ENCODE assay signal across 26 cellular contexts in genomic region chr19:23222998-23223652, GRCh38. TPM values are rescaled to one million over a fixed set of nuclear protein-coding genes. Genes with fewer than 3 reads are reported as not detected.
A peak's percentile ranks its signal among the peaks of the same experiment; 100 is the strongest.
DNase-seq lines count a peak whose midpoint lies in the region; TF ChIP-seq lines count a peak whose summit lies in the region.
"Had no signal": no experiment of that assay in that cellular context is flagged by ENCODE, and none has a peak within 500 bp of the region (broad histone marks: within the 10 kb centered on the region; RNA-seq: fewer than 3 reads in every experiment).

No MANE protein-coding gene starts in this region.

- peak; percentile 6 for DNase-seq in NCI-H748 (lab: John Stamatoyannopoulos, UW; ENCODE audit: unreplicated experiment)
- no peak for DNase-seq in NCI-H748 treated with DMSO at 0.1 percent for 48 hours (lab: John Stamatoyannopoulos, UW)
- DNase-seq in mammary epithelial cell: peak; percentile 2
- DNase-seq in neural progenitor cell (ENCODE audit: low spot score): no peak
- no peak for DNase-seq in cardiac septum (ENCODE audit: low spot score)
- no peak for DNase-seq in NCI-H2227 (lab: John Stamatoyannopoulos, UW; ENCODE audit: unreplicated experiment)
- no peak for DNase-seq in NCI-H187 treated with DMSO at 0.1 percent for 48 hours (lab: John Stamatoyannopoulos, UW)
- DNase-seq: activated CD4-positive, alpha-beta memory T cell treated with anti-CD3 and anti-CD28 coated beads, Interleukin-2, amount 10 ng/mL, durations not matched to agents 7 days and 5 days; activated effector memory CD4-positive, alpha-beta T cell treated with Interleukin-2 at 50 U/mL for 16 hours; Calu3; effector CD8-positive, alpha-beta T cell; EL; foreskin melanocyte; Karpas-422; naive B cell; NCI-H1930; NCI-H226; occipital lobe; PC-9; SHP77; stimulated activated CD4-positive, alpha-beta T cell treated with anti-CD3 and anti-CD28 coated beads, Interleukin-2, amount 100 ng/mL, for 48 hours; T-helper 9 cell had no signal

- no peak overlapping the region for H3K27ac Mint-ChIP-seq in neural progenitor cell
- H3K27ac Mint-ChIP-seq: activated CD4-positive, alpha-beta memory T cell treated with anti-CD3 and anti-CD28 coated beads, Interleukin-2, amount 10 ng/mL, durations not matched to agents 7 days and 5 days; B cell; stimulated activated effector memory CD8-positive, alpha-beta T cell treated with anti-CD3 and anti-CD28 coated beads, Interleukin-12 subunit alpha, Interleukin-12 subunit beta, amount 100 ng/mL, for 72 hours had no signal

- in situ Hi-C loops in mammary epithelial cell (cut with MboI; ENCODE audit: low sequenced_read_pairs in 2 of 2): no loop called here

- H3K27ac ChIP-seq in mammary epithelial cell (ENCODE audit: insufficient read depth, low read depth, low read length) (no peak overlapping the region), neural progenitor cell (no peak overlapping the region)
- H3K27ac ChIP-seq: PC-9, skin epidermis had no signal

- dilution Hi-C loops in mammary epithelial cell (cut with HindIII; ENCODE audit: low sequenced_read_pairs): no loop called here

- TF ChIP-seq CTCF in mammary epithelial cell (conservative IDR thresholded peaks at IDR 0.05 in 1 of 2, IDR thresholded peaks at IDR 0.05 in 1 of 2; ENCODE audit: extremely low read depth in 1 of 2, insufficient read depth in 1 of 2, low read depth in 1 of 2, low read length in 2 of 2) (no peak), neural progenitor cell (IDR thresholded peaks at IDR 0.05) (no peak)

- intact Hi-C loops in mammary epithelial cell (cut with micrococcal nuclease): no loop called here
- intact Hi-C loops in cardiac septum (cut with DNase I): no loop called here

- peaks cover 83% of the 10 kb centered on the region for H3K9me3 Mint-ChIP-seq in neural progenitor cell

- H3K9ac ChIP-seq in mammary epithelial cell (ENCODE audit: insufficient read depth, low read length) (no peak overlapping the region), neural progenitor cell (no peak overlapping the region)

- H3K4me1 Mint-ChIP-seq in neural progenitor cell: no peaks in the 10 kb centered on the region
- H3K4me1 Mint-ChIP-seq: activated CD4-positive, alpha-beta memory T cell treated with anti-CD3 and anti-CD28 coated beads, Interleukin-2, amount 10 ng/mL, durations not matched to agents 7 days and 5 days; B cell; stimulated activated effector memory CD8-positive, alpha-beta T cell treated with anti-CD3 and anti-CD28 coated beads, Interleukin-12 subunit alpha, Interleukin-12 subunit beta, amount 100 ng/mL, for 72 hours had no signal

- no peak for TF ChIP-seq EP300 in Ishikawa (IDR thresholded peaks at IDR 0.05; ENCODE audit: borderline replicate concordance)

- WGBS in mammary epithelial cell (ENCODE audit: low coverage, missing lambda C conversion rate): 78% methylated on average over 3 of the region's 3 CpGs

- H3K36me3 Mint-ChIP-seq in neural progenitor cell: peaks cover 68% of the 10 kb centered on the region

- no peak for TF ChIP-seq RAD21 in Ishikawa (IDR thresholded peaks at IDR 0.05; ENCODE audit: low read depth)

- H3K79me2 ChIP-seq in mammary epithelial cell (ENCODE audit: insufficient read depth, low read length) (no peaks in the 10 kb centered on the region), neural progenitor cell (ENCODE audit: low read depth) (peaks cover 30% of the 10 kb centered on the region)

- peaks cover 8% of the 10 kb centered on the region for H3K36me3 ChIP-seq in mammary epithelial cell (ENCODE audit: insufficient read depth, low read length)
- peaks cover 80% of the 10 kb centered on the region for H3K36me3 ChIP-seq in neural progenitor cell

- peaks cover 2% of the 10 kb centered on the region for H3F3A ChIP-seq in neural progenitor cell (ENCODE audit: low read depth)

- no peaks in the 10 kb centered on the region for H4K20me1 ChIP-seq in mammary epithelial cell (ENCODE audit: insufficient read depth, low read length)
- H4K20me1 ChIP-seq in neural progenitor cell (ENCODE audit: low read depth): no peaks in the 10 kb centered on the region

- no peaks in the 10 kb centered on the region for H3K27me3 ChIP-seq in mammary epithelial cell (ENCODE audit: insufficient read depth, low read length)
- no peaks in the 10 kb centered on the region for H3K27me3 ChIP-seq in neural progenitor cell

- no peak overlapping the region for H3K4me2 ChIP-seq in mammary epithelial cell (ENCODE audit: insufficient read depth, low read depth, low read length)
- H3K4me2 ChIP-seq in neural progenitor cell: no peak overlapping the region
- H3K4me2 ChIP-seq: PC-9 had no signal

- no peak overlapping the region for H3K4me3 Mint-ChIP-seq in neural progenitor cell
- H3K4me3 Mint-ChIP-seq: activated CD4-positive, alpha-beta memory T cell treated with anti-CD3 and anti-CD28 coated beads, Interleukin-2, amount 10 ng/mL, durations not matched to agents 7 days and 5 days; B cell; naive B cell; stimulated activated effector memory CD8-positive, alpha-beta T cell treated with anti-CD3 and anti-CD28 coated beads, Interleukin-12 subunit alpha, Interleukin-12 subunit beta, amount 100 ng/mL, for 72 hours had no signal

- no peak overlapping the region for H3K4me3 ChIP-seq in mammary epithelial cell (replicated peaks in 1 of 3; ENCODE audit: insufficient read depth in 1 of 3, low read depth in 2 of 3, low read length in 3 of 3)
- peak overlapping the region; percentile 2 for H3K4me3 ChIP-seq in neural progenitor cell
- H3K4me3 ChIP-seq: PC-9, skin epidermis had no signal

- peaks cover 52% of the 10 kb centered on the region for H3K9me3 ChIP-seq in mammary epithelial cell (replicated peaks; ENCODE audit: insufficient read depth, low read length)
- H3K9me3 ChIP-seq in neural progenitor cell (ENCODE audit: low read depth): peaks cover 84% of the 10 kb centered on the region

- CTCF ChIA-PET in mammary epithelial cell (lab: Charles Lee; ENCODE audit: low non-redundant PET): no interaction called here

- TSS peak; percentile 26 for BruUV-seq in mammary epithelial cell (replicated peaks; lab: Mats Ljungman, UMichigan)

- no peaks in the 10 kb centered on the region for H3K4me1 ChIP-seq in mammary epithelial cell (ENCODE audit: insufficient read depth, low read length)
- H3K4me1 ChIP-seq in neural progenitor cell: no peaks in the 10 kb centered on the region

- H2AFZ ChIP-seq in mammary epithelial cell (ENCODE audit: low read depth, low read length): no peak overlapping the region
- H2AFZ ChIP-seq in neural progenitor cell (replicated peaks): no peak overlapping the region
- H2AFZ ChIP-seq: PC-9 had no signal

- peaks cover 5% of the 10 kb centered on the region for H3K27me3 Mint-ChIP-seq in neural progenitor cell (ENCODE audit: insufficient read depth, low read depth)
- H3K27me3 Mint-ChIP-seq: activated CD4-positive, alpha-beta memory T cell treated with anti-CD3 and anti-CD28 coated beads, Interleukin-2, amount 10 ng/mL, durations not matched to agents 7 days and 5 days; B cell; naive B cell had no signal

TF ChIP-seq in Ishikawa, 13 proteins besides CTCF, POLR2A, EP300 and RAD21:
- TF ChIP-seq FOXM1 (IDR thresholded peaks at IDR 0.05; ENCODE audit: borderline replicate concordance, low read depth) (no peak), TCF12 (IDR thresholded peaks at IDR 0.05; ENCODE audit: low read depth) (no peak), EGR1 (IDR thresholded peaks at IDR 0.05) (no peak), USF1 (IDR thresholded peaks at IDR 0.05) (0 out of 2 replicates have a peak, but pooled peaks have one; percentile 25), CEBPB (IDR thresholded peaks at IDR 0.05) (no peak)
TF ChIP-seq in Ishikawa: peak in this region for 1.

RNA-seq across cellular contexts. Expression of gene ZNF724, which starts 27.1 kb away (rescaled TPM):
- total RNA-seq in mammary epithelial cell (10 to 100 TPM in 1 of 2 donors, 1 to 10 TPM in 1; 8.3 to 10.3 TPM), neural progenitor cell (ENCODE audit: low replicate concordance) (60.6 and 75.1 TPM in 2 replicates), cardiac septum (0.81 TPM)
- polyA plus RNA-seq in mammary epithelial cell: 4.0 TPM
- polyA minus RNA-seq in mammary epithelial cell: 17.9 TPM

Comparison
In these comparisons a context has a peak if more than half of its experiments do, and no peak if none do; other contexts are left out.
1. DNase-seq: peak in NCI-H748 (single experiment) and mammary epithelial cell (single experiment); none in NCI-H748 treated with DMSO at 0.1 percent for 48 hours (single experiment), neural progenitor cell (single experiment), cardiac septum (single experiment), NCI-H2227 (single experiment) and NCI-H187 treated with DMSO at 0.1 percent for 48 hours (single experiment).